8 cellular contexts compared by ENCODE assay signal in the genomic region with DNA sequence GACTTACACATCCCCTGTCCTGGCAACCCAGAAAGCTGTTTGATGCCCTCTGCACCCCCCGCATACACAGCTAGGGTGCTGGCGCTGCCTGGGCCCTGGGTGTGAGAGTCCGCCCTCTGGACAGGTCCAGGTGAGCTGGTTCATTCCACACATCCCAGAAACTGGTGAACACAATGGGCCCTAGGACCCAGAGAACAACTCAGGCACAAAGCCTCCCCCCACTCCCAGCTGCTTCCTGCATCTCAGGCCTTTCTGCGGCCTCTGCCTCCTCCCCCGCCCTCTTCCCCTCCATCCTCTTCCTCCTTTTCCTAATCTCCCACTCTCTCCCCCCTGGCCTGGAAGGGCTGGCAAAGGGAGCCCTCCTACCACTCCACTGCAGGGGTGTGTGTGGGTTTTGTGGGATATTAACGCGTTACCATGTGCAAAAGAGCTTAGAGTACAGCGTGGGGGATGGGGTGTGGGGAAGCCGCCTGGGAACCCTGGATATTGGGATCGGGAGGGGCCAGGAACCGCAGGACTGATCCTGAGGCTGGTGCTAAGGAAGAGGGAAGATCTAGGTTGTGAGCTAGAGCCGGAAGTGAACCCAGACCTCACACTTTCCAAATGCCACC. TPM values are rescaled to one million over a fixed set of nuclear protein-coding genes. Genes with fewer than 3 reads are reported as not detected.
DNase-seq lines count a peak whose midpoint lies in the region; ATAC-seq and TF ChIP-seq lines count a peak whose summit lies in the region.

No MANE protein-coding gene starts in this region.

- no peak overlapping the region for H3K9ac ChIP-seq in endodermal cell (ENCODE audit: extremely low read depth, low read length, poor library complexity, severe bottlenecking)

- H3K27me3 ChIP-seq in endodermal cell (ENCODE audit: control insufficient read depth, insufficient read depth, low read length, poor library complexity, severe bottlenecking): no peaks in the 10 kb centered on the region

- H3K27me3 Mint-ChIP-seq in activated CD4-positive, alpha-beta T cell treated with anti-CD3 and anti-CD28 coated beads, Interleukin-2, amount 10 ng/mL, durations not matched to agents 24 days and 14 days: no peaks in the 10 kb centered on the region
- peaks cover 5% of the 10 kb centered on the region for H3K27me3 Mint-ChIP-seq in endodermal cell (ENCODE audit: insufficient read depth)

- H3K4me3 ChIP-seq in endodermal cell (ENCODE audit: low read length): peak overlapping the region; percentile 76

- no peaks in the 10 kb centered on the region for H3K36me3 ChIP-seq in endodermal cell (ENCODE audit: control insufficient read depth, insufficient read depth, low read length)

- WGBS in endodermal cell (ENCODE audit: insufficient coverage in 1 of 2, insufficient read length in 1 of 2), 2 experiments: 6 to 9% methylated on average over 8 to 12 of the region's 12 CpGs

- H3K4me1 Mint-ChIP-seq in activated CD4-positive, alpha-beta T cell treated with anti-CD3 and anti-CD28 coated beads, Interleukin-2, amount 10 ng/mL, durations not matched to agents 24 days and 14 days: peaks cover 36% of the 10 kb centered on the region
- H3K4me1 Mint-ChIP-seq in endodermal cell: peaks cover 18% of the 10 kb centered on the region

- peak; percentile 26 for ATAC-seq in HG02870 (IDR thresholded peaks at IDR 0.05; ENCODE audit: unreplicated experiment)
- peak; percentile 4 for ATAC-seq in stimulated activated naive CD8-positive, alpha-beta T cell treated with anti-CD3 and anti-CD28 coated beads, Interleukin-15, Interleukin-2, amounts not matched to agents 100 U/mL and 50 U/mL, for 24 hours
- no peak for ATAC-seq in GM21786 (IDR thresholded peaks at IDR 0.05; ENCODE audit: unreplicated experiment)

- peak overlapping the region; percentile 96 for H3K27ac Mint-ChIP-seq in activated CD4-positive, alpha-beta T cell treated with anti-CD3 and anti-CD28 coated beads, Interleukin-2, amount 10 ng/mL, durations not matched to agents 24 days and 14 days
- peak overlapping the region; percentile 83 for H3K27ac Mint-ChIP-seq in endodermal cell

- H3K27ac ChIP-seq in endodermal cell (ENCODE audit: low read depth, low read length): peak overlapping the region; percentile 70

- H3K9me3 Mint-ChIP-seq in activated CD4-positive, alpha-beta T cell treated with anti-CD3 and anti-CD28 coated beads, Interleukin-2, amount 10 ng/mL, durations not matched to agents 24 days and 14 days: no peaks in the 10 kb centered on the region
- no peaks in the 10 kb centered on the region for H3K9me3 Mint-ChIP-seq in endodermal cell

- intact Hi-C loops in activated CD4-positive, alpha-beta T cell treated with anti-CD3 and anti-CD28 coated beads, Interleukin-2, amount 10 ng/mL, durations not matched to agents 24 days and 14 days (cut with micrococcal nuclease): loop anchor here (1.0 kb wide), 3 partner anchors 9 to 58 kb away; no protein-coding TSS in a partner anchor

- DNase-seq in DMS153 treated with DMSO at 0.1 percent for 48 hours (lab: John Stamatoyannopoulos, UW; ENCODE audit: unreplicated experiment) (peak; percentile 65), NCI-H345 treated with DMSO at 0.1 percent for 48 hours (lab: John Stamatoyannopoulos, UW; ENCODE audit: unreplicated experiment) (peak; percentile 68), endodermal cell (peak; percentile 98), medulla oblongata (ENCODE audit: extremely low spot score) (peak; percentile 96)
- DNase-seq in activated CD4-positive, alpha-beta T cell treated with anti-CD3 and anti-CD28 coated beads, Interleukin-2, amount 10 ng/mL, durations not matched to agents 24 days and 14 days: peak; percentile 90
- peak; percentile 63 for DNase-seq in stimulated activated naive CD8-positive, alpha-beta T cell treated with anti-CD3 and anti-CD28 coated beads, Interleukin-15, Interleukin-2, amounts not matched to agents 100 U/mL and 50 U/mL, for 24 hours

- peaks cover 17% of the 10 kb centered on the region for H3K36me3 Mint-ChIP-seq in activated CD4-positive, alpha-beta T cell treated with anti-CD3 and anti-CD28 coated beads, Interleukin-2, amount 10 ng/mL, durations not matched to agents 24 days and 14 days (ENCODE audit: low read depth)
- H3K36me3 Mint-ChIP-seq in endodermal cell (ENCODE audit: low read depth): no peaks in the 10 kb centered on the region

- H3K9me3 ChIP-seq in endodermal cell (ENCODE audit: control insufficient read depth, low read length): no peaks in the 10 kb centered on the region

- TF ChIP-seq CTCF in endodermal cell (conservative IDR thresholded peaks at IDR 0.05): no peak

- peak overlapping the region; percentile 93 for H3K4me3 Mint-ChIP-seq in activated CD4-positive, alpha-beta T cell treated with anti-CD3 and anti-CD28 coated beads, Interleukin-2, amount 10 ng/mL, durations not matched to agents 24 days and 14 days
- H3K4me3 Mint-ChIP-seq in endodermal cell: peak overlapping the region; percentile 68

- H3K4me1 ChIP-seq in endodermal cell (ENCODE audit: control insufficient read depth, insufficient read depth, low read length): peaks cover 13% of the 10 kb centered on the region

RNA-seq across cellular contexts. Expression of a gene that starts 1.6 kb away (rescaled TPM):
- total RNA-seq in activated CD4-positive, alpha-beta T cell treated with anti-CD3 and anti-CD28 coated beads, Interleukin-2, amount 10 ng/mL, durations not matched to agents 24 days and 14 days: 90.1 and 91.3 TPM in 2 replicates
- total RNA-seq in endodermal cell: 10 to 100 TPM; 24.1 to 34.6 TPM
- polyA plus RNA-seq in endodermal cell (2013, experiment 1 of 2): 27.5 TPM
- 28.4 TPM for polyA plus RNA-seq in endodermal cell (2013, experiment 2 of 2)

RNA-seq across cellular contexts. Expression of a gene that starts 13.8 kb away (rescaled TPM):
- 0.30 TPM in 1 of 2 replicates, not detected in the other for total RNA-seq in activated CD4-positive, alpha-beta T cell treated with anti-CD3 and anti-CD28 coated beads, Interleukin-2, amount 10 ng/mL, durations not matched to agents 24 days and 14 days
- total RNA-seq in endodermal cell: 1 to 10 TPM in 1 of 2 donors, under 1 TPM in 1; 0.51 to 2.6 TPM
- polyA plus RNA-seq in endodermal cell (2013, experiment 1 of 2): 0.75 TPM
- polyA plus RNA-seq in endodermal cell (2013, experiment 2 of 2): 0.46 TPM

RNA-seq across cellular contexts. Expression of a gene that starts 22.1 kb away (rescaled TPM):
- total RNA-seq in activated CD4-positive, alpha-beta T cell treated with anti-CD3 and anti-CD28 coated beads, Interleukin-2, amount 10 ng/mL, durations not matched to agents 24 days and 14 days: 1.0 and 1.2 TPM in 2 replicates
- 10 to 100 TPM in 1 of 2 donors, 1 to 10 TPM in 1; 9.5 to 23.2 TPM for total RNA-seq in endodermal cell
- polyA plus RNA-seq in endodermal cell (2013, experiment 1 of 2): 28.9 TPM
- polyA plus RNA-seq in endodermal cell (2013, experiment 2 of 2): 28.6 TPM

RNA-seq across cellular contexts. Expression of a gene that starts 49.4 kb away (rescaled TPM):
- 1.6 and 2.0 TPM in 2 replicates for total RNA-seq in activated CD4-positive, alpha-beta T cell treated with anti-CD3 and anti-CD28 coated beads, Interleukin-2, amount 10 ng/mL, durations not matched to agents 24 days and 14 days
- total RNA-seq in endodermal cell: 10 to 100 TPM; 62.2 to 85.6 TPM
- polyA plus RNA-seq in endodermal cell (2013, experiment 1 of 2): 115 TPM
- polyA plus RNA-seq in endodermal cell (2013, experiment 2 of 2): 126 TPM

RNA-seq across cellular contexts. Expression of a gene that starts 56.9 kb away (rescaled TPM):
- total RNA-seq in activated CD4-positive, alpha-beta T cell treated with anti-CD3 and anti-CD28 coated beads, Interleukin-2, amount 10 ng/mL, durations not matched to agents 24 days and 14 days: 10.9 and 11.8 TPM in 2 replicates
- total RNA-seq in endodermal cell: 10 to 100 TPM; 23.0 to 24.2 TPM
- 24.0 TPM for polyA plus RNA-seq in endodermal cell (2013, experiment 1 of 2)
- polyA plus RNA-seq in endodermal cell (2013, experiment 2 of 2): 20.7 TPM
